1 cellular context compared by ENCODE assay signal in genomic region chr1:235407419-235407818, GRCh38.
TF ChIP-seq lines count a peak whose summit lies in the region.

No MANE protein-coding gene starts in this region.

TF ChIP-seq in GM23338, 12 proteins besides CTCF, POLR2A, EP300 and RAD21 (continued from another document):
- TF ChIP-seq ZNF462 (CRISPR knock-in tag; IDR thresholded peaks at IDR 0.05) (no peak), NANOG (IDR thresholded peaks at IDR 0.05; ENCODE audit: borderline replicate concordance) (no peak), ZNF114 (CRISPR knock-in tag; IDR thresholded peaks at IDR 0.05) (no peak), REST (IDR thresholded peaks at IDR 0.05; ENCODE audit: unreplicated experiment) (no peak), STAT1 (IDR thresholded peaks at IDR 0.05; ENCODE audit: unreplicated experiment) (no peak), POLR2AphosphoS5 (IDR thresholded peaks at IDR 0.05; ENCODE audit: low read depth) (no peak)
